Comparison of ENCODE assay signal across 8 cellular contexts in the genomic region with DNA sequence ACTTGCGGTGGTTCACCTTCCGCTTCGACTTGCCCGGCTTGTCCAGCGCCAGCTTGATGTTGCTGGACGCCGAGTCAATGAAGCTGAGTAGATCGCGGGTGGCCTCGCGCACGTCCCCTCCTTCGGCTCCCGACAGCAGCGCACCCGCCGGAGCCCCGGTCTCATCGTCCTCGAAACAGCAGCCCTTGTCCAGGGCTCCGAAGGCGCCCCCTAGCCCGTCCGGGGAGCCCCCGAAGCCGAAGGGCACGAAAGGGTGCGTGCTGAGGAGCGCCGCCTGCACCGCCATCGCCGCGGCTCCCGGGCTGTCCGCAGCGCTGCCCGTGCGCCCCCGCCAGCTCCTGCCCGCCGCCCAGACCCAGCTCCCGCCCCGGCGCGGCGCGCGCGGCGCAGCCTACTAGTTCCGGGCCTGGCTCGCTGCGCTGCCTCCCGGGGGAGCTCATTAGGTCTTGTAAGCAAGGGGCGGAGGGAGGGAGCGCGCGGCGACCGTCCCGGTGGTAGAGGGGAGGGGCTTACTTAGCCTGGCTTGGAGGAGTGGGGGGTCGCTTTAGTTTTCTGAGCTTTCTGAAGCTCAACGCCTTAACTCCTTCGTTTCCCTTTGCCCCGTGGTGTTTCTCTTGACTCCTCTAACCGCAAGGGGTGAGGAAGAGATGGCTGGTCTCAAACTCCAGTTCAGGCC. TPM values are rescaled to one million over a fixed set of nuclear protein-coding genes. Genes with fewer than 3 reads are reported as not detected.
DNase-seq lines count a peak whose midpoint lies in the region; ATAC-seq lines count a peak whose summit lies in the region.

A gene with protein sequence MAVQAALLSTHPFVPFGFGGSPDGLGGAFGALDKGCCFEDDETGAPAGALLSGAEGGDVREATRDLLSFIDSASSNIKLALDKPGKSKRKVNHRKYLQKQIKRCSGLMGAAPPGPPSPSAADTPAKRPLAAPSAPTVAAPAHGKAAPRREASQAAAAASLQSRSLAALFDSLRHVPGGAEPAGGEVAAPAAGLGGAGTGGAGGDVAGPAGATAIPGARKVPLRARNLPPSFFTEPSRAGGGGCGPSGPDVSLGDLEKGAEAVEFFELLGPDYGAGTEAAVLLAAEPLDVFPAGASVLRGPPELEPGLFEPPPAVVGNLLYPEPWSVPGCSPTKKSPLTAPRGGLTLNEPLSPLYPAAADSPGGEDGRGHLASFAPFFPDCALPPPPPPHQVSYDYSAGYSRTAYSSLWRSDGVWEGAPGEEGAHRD (minus strand): TSS at position 421 of the 676 bp plus-strand sequence. CDS start 135 bp downstream, at position 286.

- H3K36me3 Mint-ChIP-seq in CD4-positive, alpha-beta memory T cell = peaks cover 0 to 3% of the 10 kb centered on the region in 2 donors
- no peaks in the 10 kb centered on the region for H3K36me3 Mint-ChIP-seq in T-helper 2 cell treated with Interferon-gamma antibody and Interleukin-4, amounts not matched to agents 5 μg/mL and 100 μg/mL, for 36 hours (ENCODE audit: low read depth)

- DNase-seq in CD4-positive, alpha-beta memory T cell = peak in 3 of 5 donors; percentile 17 to 26 (median 19)
- no peak for DNase-seq in T-helper 2 cell treated with Interferon-gamma antibody and Interleukin-4, amounts not matched to agents 5 μg/mL and 100 μg/mL, for 36 hours (ENCODE audit: low spot score)
- DNase-seq in dermis blood vessel endothelial cell (peak; percentile 50), left lobe of liver (ENCODE audit: low spot score) (no peak)
- DNase-seq in stimulated activated CD8-positive, alpha-beta memory T cell treated with anti-CD3 and anti-CD28 coated beads, Interleukin-4, amount 100 ng/mL, for 48 hours = peak; percentile 55

- ATAC-seq in HG03442 (IDR thresholded peaks at IDR 0.05; ENCODE audit: unreplicated experiment) (peak; percentile 44), left lobe of liver (peak; percentile 67), GM21786 (IDR thresholded peaks at IDR 0.05; ENCODE audit: unreplicated experiment) (no peak), GM21423 (IDR thresholded peaks at IDR 0.05; ENCODE audit: unreplicated experiment) (no peak)

- peak within 1 kb of the TSS; percentile 62 to 84 (median 76) for H3K4me3 Mint-ChIP-seq in CD4-positive, alpha-beta memory T cell
- peak within 1 kb of the TSS; percentile 61 for H3K4me3 Mint-ChIP-seq in T-helper 2 cell treated with Interferon-gamma antibody and Interleukin-4, amounts not matched to agents 5 μg/mL and 100 μg/mL, for 36 hours

- peaks cover 35% of the 10 kb centered on the region for H3K27me3 ChIP-seq in CD4-positive, alpha-beta memory T cell (ENCODE audit: insufficient read depth, low read length)

- intact Hi-C loops in CD4-positive, alpha-beta memory T cell (cut with micrococcal nuclease) = loop anchor here (2.0 to 5.0 kb wide), 3 partner anchors 17 to 553 kb away; a partner anchor contains a TSS

- H3K27ac Mint-ChIP-seq in CD4-positive, alpha-beta memory T cell = no peak within 1 kb of the TSS
- no peak within 1 kb of the TSS for H3K27ac Mint-ChIP-seq in T-helper 2 cell treated with Interferon-gamma antibody and Interleukin-4, amounts not matched to agents 5 μg/mL and 100 μg/mL, for 36 hours

- H3K9me3 ChIP-seq in CD4-positive, alpha-beta memory T cell (ENCODE audit: control insufficient read depth in 1 of 2, low read length in 2 of 2) = no peaks in the 10 kb centered on the region

- H3K9me3 Mint-ChIP-seq in CD4-positive, alpha-beta memory T cell = peaks cover 0 to 3% (median 0%) of the 10 kb centered on the region in 8 donors
- no peaks in the 10 kb centered on the region for H3K9me3 Mint-ChIP-seq in T-helper 2 cell treated with Interferon-gamma antibody and Interleukin-4, amounts not matched to agents 5 μg/mL and 100 μg/mL, for 36 hours

- peaks cover 9% of the 10 kb centered on the region for H3K4me1 ChIP-seq in CD4-positive, alpha-beta memory T cell (ENCODE audit: insufficient read depth, low read length)

- H3K36me3 ChIP-seq in CD4-positive, alpha-beta memory T cell (ENCODE audit: insufficient read depth, low read length) = no peaks in the 10 kb centered on the region

- CTCF ChIA-PET in CD4-positive, alpha-beta memory T cell (lab: Charles Lee; ENCODE audit: partially characterized antibody) = interaction anchor here (1.5 kb wide), 2 partner anchors 11 to 15 kb away, joined by 3 to 8 read pairs; no protein-coding TSS in a partner anchor

- H3K4me3 ChIP-seq in CD4-positive, alpha-beta memory T cell (ENCODE audit: low read length in 2 of 2) = peak within 1 kb of the TSS in 1 of 2 donors; percentile 36

- H3K27ac ChIP-seq in CD4-positive, alpha-beta memory T cell (ENCODE audit: low read depth, low read length) = no peak within 1 kb of the TSS

- POLR2A ChIA-PET in CD4-positive, alpha-beta memory T cell (lab: Charles Lee; ENCODE audit: partially characterized antibody) = interaction anchor here (0.6 kb wide), 1 partner anchor 23 kb away, joined by 3 read pairs; no protein-coding TSS in a partner anchor

- peaks cover 2 to 28% (median 13%) of the 10 kb centered on the region in 4 donors for H3K4me1 Mint-ChIP-seq in CD4-positive, alpha-beta memory T cell
- H3K4me1 Mint-ChIP-seq in T-helper 2 cell treated with Interferon-gamma antibody and Interleukin-4, amounts not matched to agents 5 μg/mL and 100 μg/mL, for 36 hours (ENCODE audit: low read depth) = no peaks in the 10 kb centered on the region

- peaks cover 47 to 59% of the 10 kb centered on the region in 2 donors for H3K27me3 Mint-ChIP-seq in CD4-positive, alpha-beta memory T cell
- H3K27me3 Mint-ChIP-seq in T-helper 2 cell treated with Interferon-gamma antibody and Interleukin-4, amounts not matched to agents 5 μg/mL and 100 μg/mL, for 36 hours (ENCODE audit: low read depth) = peaks cover 81% of the 10 kb centered on the region

RNA-seq across cellular contexts. Expression of the gene that starts here (rescaled TPM):
- under 1 TPM in 1 of 2 experiments, not detected in 1; 0.11 TPM for total RNA-seq in CD4-positive, alpha-beta memory T cell
- polyA plus RNA-seq in CD4-positive, alpha-beta memory T cell = not detected
- under 0.01 and 0.05 TPM in 2 replicates for total RNA-seq in dermis blood vessel endothelial cell
- total RNA-seq in left lobe of liver = not detected

Comparison
In these comparisons a context has a peak if more than half of its experiments do, and no peak if none do; other contexts are left out.
1. Peak in DNase-seq in CD4-positive, alpha-beta memory T cell; RNA of the gene not detected or under 1 TPM.
2. Peak in DNase-seq in dermis blood vessel endothelial cell; RNA of the gene not detected or under 1 TPM.
3. Peak in ATAC-seq in left lobe of liver; RNA of the gene not detected or under 1 TPM.